Comparison of ENCODE assay signal across 9 cellular contexts in genomic region chr2:213251618-213252017, GRCh38. TPM values are rescaled to one million over a fixed set of nuclear protein-coding genes. Genes with fewer than 3 reads are reported as not detected.
A peak's percentile ranks its signal among the peaks of the same experiment; 100 is the strongest.
DNase-seq lines count a peak whose midpoint lies in the region; ATAC-seq and TF ChIP-seq lines count a peak whose summit lies in the region.
"Had no signal": no experiment of that assay in that cellular context is flagged by ENCODE, and none has a peak within 500 bp of the region (broad histone marks: within the 10 kb centered on the region; RNA-seq: fewer than 3 reads in every experiment).

No MANE protein-coding gene starts in this region.

- 0 out of 2 replicates have a peak overlapping the region, but pooled peaks have one; percentile 47 for H3K27ac Mint-ChIP-seq in WTC11
- H3K27ac Mint-ChIP-seq: T-helper 1 cell treated with Interleukin-12 subunit alpha and Interleukin-12 subunit beta and Interleukin-4 antibody, amounts not matched to agents 30 μg/mL and 1 μg/mL, for 36 hours had no signal

- CTCF ChIA-PET in WTC11 (lab: Charles Lee) = interaction anchor here (0.6 kb wide), 1 partner anchor 714 kb away, joined by 3 read pairs; no protein-coding TSS in a partner anchor

- POLR2A ChIA-PET in WTC11 (lab: Charles Lee) = no interaction called here

- H3K9me3 ChIP-seq in heart right ventricle = no peaks in the 10 kb centered on the region

- H3K4me1 Mint-ChIP-seq in WTC11 = peaks cover 12% of the 10 kb centered on the region

- TF ChIP-seq CTCF in WTC11 (IDR thresholded peaks at IDR 0.05) (peak; percentile 28; the same call in 1 of the 2 replicates), heart right ventricle (IDR thresholded peaks at IDR 0.05) (peak; percentile 54 to 85 (median 71))

- no peak overlapping the region for H3K4me3 Mint-ChIP-seq in WTC11
- H3K4me3 Mint-ChIP-seq: T-helper 1 cell treated with Interleukin-12 subunit alpha and Interleukin-12 subunit beta and Interleukin-4 antibody, amounts not matched to agents 30 μg/mL and 1 μg/mL, for 36 hours had no signal

- H3K9me3 Mint-ChIP-seq in WTC11 = peaks cover 3% of the 10 kb centered on the region; the same call in 1 of the 2 replicates
- H3K9me3 Mint-ChIP-seq: T-helper 1 cell treated with Interleukin-12 subunit alpha and Interleukin-12 subunit beta and Interleukin-4 antibody, amounts not matched to agents 30 μg/mL and 1 μg/mL, for 36 hours had no signal

- DNase-seq in CD1c-positive myeloid dendritic cell (ENCODE audit: extremely low spot score) (peak; percentile 73), NCI-H2081 treated with DMSO at 0.1 percent for 48 hours (lab: John Stamatoyannopoulos, UW) (peak; percentile 30), WTC11 (ENCODE audit: low spot score) (no peak), heart right ventricle (no peak), sciatic nerve (ENCODE audit: low spot score) (no peak), T-helper 9 cell (no peak)

- no peaks in the 10 kb centered on the region for H3K36me3 ChIP-seq in heart right ventricle

- H3K27me3 ChIP-seq in heart right ventricle = peaks cover 0 to 4% (median 0%) of the 10 kb centered on the region in 7 donors

- H3K27ac ChIP-seq in heart right ventricle = no peak overlapping the region

- 0 out of 2 replicates have a peak, but pooled peaks cover 2% of the 10 kb centered on the region for H3K36me3 Mint-ChIP-seq in WTC11

- no peak overlapping the region for H3K4me3 ChIP-seq in heart right ventricle

- peak; percentile 81 for ATAC-seq in GM18868 (IDR thresholded peaks at IDR 0.05; ENCODE audit: unreplicated experiment)
- ATAC-seq in HG03060 (IDR thresholded peaks at IDR 0.05; ENCODE audit: low read depth, unreplicated experiment) = peak; percentile 73
- ATAC-seq in WTC11 = peak; percentile 80
- ATAC-seq in heart right ventricle = peak in 3 of 8 donors; percentile 34 to 74 (median 43)
- ATAC-seq in sciatic nerve = peak; percentile 82

- H3K4me1 ChIP-seq in heart right ventricle = no peaks in the 10 kb centered on the region

- no peaks in the 10 kb centered on the region for H3K27me3 Mint-ChIP-seq in WTC11 (ENCODE audit: low read depth)

- WGBS in heart right ventricle, 2 donors = 32 to 35% methylated on average over 3 of the region's 3 CpGs

- intact Hi-C loops in heart right ventricle (cut with DNase I) (loop anchor here in 4 of 10 donors (5.0 to 10.0 kb wide), 3 partner anchors 681 to 1753 kb away; no protein-coding TSS in a partner anchor), sciatic nerve (cut with DNase I) (no loop called here)

TF ChIP-seq in WTC11, 78 proteins besides CTCF, POLR2A, EP300 and RAD21:
- no peak for TF ChIP-seq ESRRA (CRISPR knock-in tag; IDR thresholded peaks at IDR 0.05; ENCODE audit: borderline replicate concordance)
- peak; percentile 94 for TF ChIP-seq NFE2L1 (CRISPR knock-in tag; IDR thresholded peaks at IDR 0.05)
- no peak for TF ChIP-seq NFATC4 (CRISPR knock-in tag; IDR thresholded peaks at IDR 0.05)

RNA-seq across cellular contexts. Expression of gene SPAG16, which starts 32.6 kb away (rescaled TPM):
- 16.0 to 19.9 TPM (median 19.3 TPM) in 3 replicates for total RNA-seq in WTC11 (2021)
- 10 to 100 TPM; 14.4 to 28.3 (median 19.7) TPM for total RNA-seq in heart right ventricle
- 1 to 10 TPM; 8.4 to 9.0 TPM for polyA plus RNA-seq in heart right ventricle
- total RNA-seq in sciatic nerve = 27.6 TPM

Comparison
In these comparisons a context has a peak if more than half of its experiments do, and no peak if none do; other contexts are left out.
1. DNase-seq: peak in CD1c-positive myeloid dendritic cell (single experiment) and NCI-H2081 treated with DMSO at 0.1 percent for 48 hours (single experiment); none in WTC11 (single experiment), heart right ventricle (0 of 2), sciatic nerve (single experiment) and T-helper 9 cell (single experiment).